ENCODE assay signal across 8 cellular contexts in genomic region chr19:45508931-45509691, GRCh38.
DNase-seq lines count a peak whose midpoint lies in the region; ATAC-seq and TF ChIP-seq lines count a peak whose summit lies in the region.

No MANE protein-coding gene starts in this region.

- peak; percentile 40 for TF ChIP-seq POLR2A in GM18505 (IDR thresholded peaks at IDR 0.05; ENCODE audit: borderline replicate concordance, extremely low read depth, insufficient read depth, insufficient read length)

- ATAC-seq in GM18505 (IDR thresholded peaks at IDR 0.05; ENCODE audit: unreplicated experiment), result no peak
- ATAC-seq in GM19328 (IDR thresholded peaks at IDR 0.05; ENCODE audit: unreplicated experiment), result no peak
- ATAC-seq in HG02885 (IDR thresholded peaks at IDR 0.05; ENCODE audit: poor library complexity, unreplicated experiment), result no peak

- DNase-seq in AG20443 (ENCODE audit: low spot score) (peak; percentile 87), NCI-H748 treated with DMSO at 0.1 percent for 48 hours (lab: John Stamatoyannopoulos, UW) (peak; percentile 15), amniotic stem cell (lab: John Stamatoyannopoulos, UW) (peak; percentile 42), hepatic stellate cell (ENCODE audit: low spot score) (peak; percentile 92), retina (peak; percentile 38)

Comparison
In these comparisons a context has a peak if more than half of its experiments do, and no peak if none do; other contexts are left out.
1. DNase-seq: peak in every context shown above with its lines; median percentile 92 in hepatic stellate cell; 87 in AG20443; 42 in amniotic stem cell; 38 in retina; 15 in NCI-H748 treated with DMSO at 0.1 percent for 48 hours.